9 cellular contexts compared by ENCODE assay signal in genomic region chr2:28594029-28594368, GRCh38.
DNase-seq lines count a peak whose midpoint lies in the region; ATAC-seq lines count a peak whose summit lies in the region.
"Had no signal": no experiment of that assay in that cellular context is flagged by ENCODE, and none has a peak within 500 bp of the region (broad histone marks: within the 10 kb centered on the region; RNA-seq: fewer than 3 reads in every experiment).

No MANE protein-coding gene starts in this region.

- peak overlapping the region; percentile 39 for H3K4me2 ChIP-seq in skeletal muscle satellite cell (ENCODE audit: low read length)

- H3K9me3 Mint-ChIP-seq in effector memory CD8-positive, alpha-beta T cell = no peaks in the 10 kb centered on the region

- peaks cover 7 to 18% of the 10 kb centered on the region in 2 donors for H3K27me3 Mint-ChIP-seq in effector memory CD8-positive, alpha-beta T cell

- H3K9me3 ChIP-seq in NT2/D1 (ENCODE audit: insufficient read depth, low read length) (peaks cover 4% of the 10 kb centered on the region; the same call in 1 of the 2 replicates), skeletal muscle satellite cell (replicated peaks; ENCODE audit: low read length) (no peaks in the 10 kb centered on the region)

- H3K4me3 Mint-ChIP-seq in effector memory CD8-positive, alpha-beta T cell = peak overlapping the region; percentile 38 to 74

- no peaks in the 10 kb centered on the region for H3K4me1 ChIP-seq in NT2/D1 (ENCODE audit: insufficient read depth, insufficient read length)
- peaks cover 19% of the 10 kb centered on the region for H3K4me1 ChIP-seq in skeletal muscle satellite cell (ENCODE audit: control insufficient read depth, insufficient read depth, low read length)

- H3K4me1 Mint-ChIP-seq in effector memory CD8-positive, alpha-beta T cell (ENCODE audit: low read depth in 2 of 2) = peaks cover 14% of the 10 kb centered on the region in 2 donors

- ATAC-seq in GM18867 (IDR thresholded peaks at IDR 0.05; ENCODE audit: unreplicated experiment) (peak; percentile 10), HG03025 (IDR thresholded peaks at IDR 0.05; ENCODE audit: low FRiP score, unreplicated experiment) (no peak)
- ATAC-seq in effector memory CD8-positive, alpha-beta T cell (replicated peaks) = peak; percentile 3

- H3K27me3 ChIP-seq in NT2/D1 (ENCODE audit: insufficient read depth, insufficient read length) (no peaks in the 10 kb centered on the region), skeletal muscle satellite cell (ENCODE audit: control insufficient read depth, insufficient read depth, low read length) (no peaks in the 10 kb centered on the region)
- H3K27me3 ChIP-seq: cardiac muscle cell had no signal

- H3K9ac ChIP-seq in NT2/D1 (ENCODE audit: insufficient read length, low read depth) (peak overlapping the region; percentile 21), skeletal muscle satellite cell (ENCODE audit: low read depth, low read length) (no peak overlapping the region)

- H3K36me3 ChIP-seq in NT2/D1 (ENCODE audit: insufficient read depth, insufficient read length, low read length) (no peaks in the 10 kb centered on the region), skeletal muscle satellite cell (ENCODE audit: insufficient read depth, low read length) (no peaks in the 10 kb centered on the region)
- H3K36me3 ChIP-seq: cardiac muscle cell had no signal

- H3K27ac Mint-ChIP-seq in effector memory CD8-positive, alpha-beta T cell = peak overlapping the region; percentile 86 to 96

- H3K36me3 Mint-ChIP-seq in effector memory CD8-positive, alpha-beta T cell (ENCODE audit: insufficient read depth) = peaks cover 8% of the 10 kb centered on the region

- DNase-seq in NT2/D1 (ENCODE audit: low read depth, low spot score) (no peak), caudate nucleus (lab: John Stamatoyannopoulos, UW) (no peak), pons (ENCODE audit: low spot score) (no peak), NCI-H2196 (lab: John Stamatoyannopoulos, UW; ENCODE audit: unreplicated experiment) (no peak)
- DNase-seq in effector memory CD8-positive, alpha-beta T cell = no peak

- no peak overlapping the region for H3K27ac ChIP-seq in caudate nucleus (ENCODE audit: low read depth, low read length)

- H3K4me3 ChIP-seq in NT2/D1 (ENCODE audit: insufficient read length, low read depth) (no peak overlapping the region), skeletal muscle satellite cell (ENCODE audit: low read length) (no peak overlapping the region)
- H3K4me3 ChIP-seq: cardiac muscle cell had no signal
